ENCODE assay signal across 8 cellular contexts in genomic region chr2:195437521-195437920, GRCh38.
"Had no signal": no experiment of that assay in that cellular context is flagged by ENCODE, and none has a peak within 500 bp of the region (broad histone marks: within the 10 kb centered on the region; RNA-seq: fewer than 3 reads in every experiment).

No MANE protein-coding gene starts in this region.

- H3K4me3 ChIP-seq: GM12878 had no signal

- ATAC-seq: GM12878 had no signal

- FAIRE-seq: G401.6, GM12878, GM12891, GM12892, GM18507, GM19239 had no signal

- DNase-seq: GDM1, GF-D8 had no signal
